1 cellular context compared by ENCODE assay signal in genomic region chr6:63452117-63452516, GRCh38.
TF ChIP-seq lines count a peak whose summit lies in the region.

No MANE protein-coding gene starts in this region.

TF ChIP-seq in HepG2, 621 proteins besides CTCF, POLR2A, EP300 and RAD21 (continued from another document and continues in another):
- TF ChIP-seq ZNF232 (CRISPR knock-in tag; IDR thresholded peaks at IDR 0.05; ENCODE audit: borderline replicate concordance) (peak; percentile 44; the same call in 1 of the 2 replicates), TBL1XR1 (IDR thresholded peaks at IDR 0.05; ENCODE audit: borderline replicate concordance, low read length, partially characterized antibody) (peak; percentile 93), DRAP1 (CRISPR knock-in tag; IDR thresholded peaks at IDR 0.05) (peak; percentile 36; the same call in 1 of the 2 replicates), PCBP2 (optimal IDR thresholded peaks at IDR 0.05; ENCODE audit: low read depth, low read length, poor library complexity, severe bottlenecking) (no peak), KAT7 (CRISPR knock-in tag; IDR thresholded peaks at IDR 0.05; ENCODE audit: borderline replicate concordance) (peak; percentile 96; the same call in 1 of the 2 replicates), ZNF513 (CRISPR knock-in tag; conservative IDR thresholded peaks at IDR 0.05) (no peak), ARID3A (IDR thresholded peaks at IDR 0.05; ENCODE audit: low read depth, low read length) (peak; percentile 87), ZHX1 (CRISPR knock-in tag; IDR thresholded peaks at IDR 0.05; ENCODE audit: low read depth) (0 out of 2 replicates have a peak, but pooled peaks have one; percentile 42), NR2C2 (CRISPR knock-in tag; IDR thresholded peaks at IDR 0.05; ENCODE audit: borderline replicate concordance) (peak; percentile 45), U2AF2 (IDR thresholded peaks at IDR 0.05; ENCODE audit: low read depth, low read length) (no peak), AHR (CRISPR knock-in tag; IDR thresholded peaks at IDR 0.05) (no peak), ZNF574 (CRISPR knock-in tag; IDR thresholded peaks at IDR 0.05) (peak; percentile 79), KLF12 (CRISPR knock-in tag; IDR thresholded peaks at IDR 0.05; ENCODE audit: borderline replicate concordance) (no peak), MED1 (CRISPR knock-in tag; IDR thresholded peaks at IDR 0.05) (peak; percentile 95), RARA (CRISPR knock-in tag; IDR thresholded peaks at IDR 0.05) (peak; percentile 82), HMGXB3 (CRISPR knock-in tag; IDR thresholded peaks at IDR 0.05; ENCODE audit: borderline replicate concordance) (peak; percentile 71; the same call in 1 of the 2 replicates), ZNF317 (CRISPR knock-in tag; IDR thresholded peaks at IDR 0.05) (peak; percentile 54; the same call in 1 of the 2 replicates), ZNF33A (CRISPR knock-in tag; IDR thresholded peaks at IDR 0.05; ENCODE audit: borderline replicate concordance) (no peak), FOXA3 (CRISPR knock-in tag; IDR thresholded peaks at IDR 0.05) (peak; percentile 94), GPBP1L1 (CRISPR knock-in tag; IDR thresholded peaks at IDR 0.05) (no peak), ZNF556 (CRISPR knock-in tag; IDR thresholded peaks at IDR 0.05; ENCODE audit: borderline replicate concordance) (no peak; the same call in 1 of the 2 replicates), HDAC2 (CRISPR knock-in tag; IDR thresholded peaks at IDR 0.05) (peak; percentile 97), SALL1 (CRISPR knock-in tag; IDR thresholded peaks at IDR 0.05) (peak; percentile 99), HES4 (CRISPR knock-in tag; IDR thresholded peaks at IDR 0.05; ENCODE audit: borderline replicate concordance) (no peak), ISX (CRISPR knock-in tag; conservative IDR thresholded peaks at IDR 0.05) (no peak), ZNF124 (CRISPR knock-in tag; IDR thresholded peaks at IDR 0.05) (peak; percentile 90), CSRNP1 (CRISPR knock-in tag; IDR thresholded peaks at IDR 0.05) (no peak), RERE (CRISPR knock-in tag; IDR thresholded peaks at IDR 0.05; ENCODE audit: low read depth) (peak; percentile 73; the same call in 1 of the 2 replicates), RXRB (CRISPR knock-in tag; IDR thresholded peaks at IDR 0.05; ENCODE audit: borderline replicate concordance) (peak; percentile 77; the same call in 1 of the 2 replicates), CBFB (CRISPR knock-in tag; IDR thresholded peaks at IDR 0.05) (0 out of 2 replicates have a peak, but pooled peaks have one; percentile 66)
